10 cellular contexts compared by ENCODE assay signal in genomic region chr9:27379311-27380236, GRCh38.
A peak's percentile ranks its signal among the peaks of the same experiment; 100 is the strongest.
DNase-seq lines count a peak whose midpoint lies in the region; ATAC-seq and TF ChIP-seq lines count a peak whose summit lies in the region.
"Had no signal": no experiment of that assay in that cellular context is flagged by ENCODE, and none has a peak within 500 bp of the region (broad histone marks: within the 10 kb centered on the region; RNA-seq: fewer than 3 reads in every experiment).

No MANE protein-coding gene starts in this region.

- POLR2A ChIA-PET in activated CD4-positive, alpha-beta memory T cell treated with anti-CD3 and anti-CD28 coated beads, Interleukin-2, amount 10 ng/mL, durations not matched to agents 7 days and 5 days (lab: Charles Lee): no interaction called here

- no peaks in the 10 kb centered on the region for H3K4me1 ChIP-seq in BE2C

- H3K4me1 Mint-ChIP-seq in activated CD4-positive, alpha-beta memory T cell treated with anti-CD3 and anti-CD28 coated beads, Interleukin-2, amount 10 ng/mL, durations not matched to agents 7 days and 5 days: peaks cover 28% of the 10 kb centered on the region

- no peak overlapping the region for H3K4me3 ChIP-seq in BE2C (ENCODE audit: low read depth, low read length)

- CTCF ChIA-PET in activated CD4-positive, alpha-beta memory T cell treated with anti-CD3 and anti-CD28 coated beads, Interleukin-2, amount 10 ng/mL, durations not matched to agents 7 days and 5 days (lab: Charles Lee): interaction anchor here (1.5 kb wide), 1 partner anchor 15 kb away, joined by 6 read pairs; no protein-coding TSS in a partner anchor

- ATAC-seq in GM18909 (IDR thresholded peaks at IDR 0.05; ENCODE audit: poor library complexity, unreplicated experiment): peak; percentile 32
- ATAC-seq in HG02642 (IDR thresholded peaks at IDR 0.05; ENCODE audit: poor library complexity, unreplicated experiment): peak; percentile 30

- no peaks in the 10 kb centered on the region for H3K9me3 ChIP-seq in BE2C

- H3K36me3 Mint-ChIP-seq in activated CD4-positive, alpha-beta memory T cell treated with anti-CD3 and anti-CD28 coated beads, Interleukin-2, amount 10 ng/mL, durations not matched to agents 7 days and 5 days (ENCODE audit: low read depth): no peaks in the 10 kb centered on the region
- H3K36me3 Mint-ChIP-seq: activated naive CD8-positive, alpha-beta T cell had no signal

- peak overlapping the region; percentile 2 for H3K4me3 Mint-ChIP-seq in activated CD4-positive, alpha-beta memory T cell treated with anti-CD3 and anti-CD28 coated beads, Interleukin-2, amount 10 ng/mL, durations not matched to agents 7 days and 5 days
- H3K4me3 Mint-ChIP-seq: activated naive CD8-positive, alpha-beta T cell had no signal

- peak; percentile 69 for DNase-seq in activated CD4-positive, alpha-beta memory T cell treated with anti-CD3 and anti-CD28 coated beads, Interleukin-2, amount 10 ng/mL, durations not matched to agents 7 days and 5 days
- DNase-seq in renal cortical epithelial cell (ENCODE audit: low read depth): peak; percentile 87
- no peak for DNase-seq in BE2C
- DNase-seq in NCI-H1436 treated with DMSO at 0.1 percent for 48 hours (lab: John Stamatoyannopoulos, UW): no peak
- no peak for DNase-seq in UCSD-AML1 (lab: John Stamatoyannopoulos, UW; ENCODE audit: unreplicated experiment)
- DNase-seq: GF-D8, NCI-H748 treated with DMSO at 0.1 percent for 48 hours had no signal

- peaks cover 30% of the 10 kb centered on the region for H3K27me3 Mint-ChIP-seq in activated CD4-positive, alpha-beta memory T cell treated with anti-CD3 and anti-CD28 coated beads, Interleukin-2, amount 10 ng/mL, durations not matched to agents 7 days and 5 days
- H3K27me3 Mint-ChIP-seq: activated naive CD8-positive, alpha-beta T cell had no signal

- H3K9me3 Mint-ChIP-seq in activated CD4-positive, alpha-beta memory T cell treated with anti-CD3 and anti-CD28 coated beads, Interleukin-2, amount 10 ng/mL, durations not matched to agents 7 days and 5 days: no peaks in the 10 kb centered on the region

- no peak overlapping the region for H3K27ac Mint-ChIP-seq in activated CD4-positive, alpha-beta memory T cell treated with anti-CD3 and anti-CD28 coated beads, Interleukin-2, amount 10 ng/mL, durations not matched to agents 7 days and 5 days
- H3K27ac Mint-ChIP-seq: activated naive CD8-positive, alpha-beta T cell had no signal

- H3K27me3 ChIP-seq in BE2C: no peaks in the 10 kb centered on the region; the same call in 1 of the 2 replicates

- no peak for TF ChIP-seq CTCF in BE2C (IDR thresholded peaks at IDR 0.05; ENCODE audit: low read depth, low read length)

- H3K36me3 ChIP-seq in BE2C: no peaks in the 10 kb centered on the region

Comparison
In these comparisons a context has a peak if more than half of its experiments do, and no peak if none do; other contexts are left out.
1. DNase-seq: peak in activated CD4-positive, alpha-beta memory T cell treated with anti-CD3 and anti-CD28 coated beads, Interleukin-2, amount 10 ng/mL, durations not matched to agents 7 days and 5 days (single experiment) and renal cortical epithelial cell (single experiment); none in BE2C (single experiment), NCI-H1436 treated with DMSO at 0.1 percent for 48 hours (single experiment) and UCSD-AML1 (single experiment).